ENCODE assay signal across 24 cellular contexts in genomic region chr6:16623733-16624132, GRCh38.
DNase-seq lines count a peak whose midpoint lies in the region; ATAC-seq and TF ChIP-seq lines count a peak whose summit lies in the region.
"Had no signal": no experiment of that assay in that cellular context is flagged by ENCODE, and none has a peak within 500 bp of the region (broad histone marks: within the 10 kb centered on the region; RNA-seq: fewer than 3 reads in every experiment).

No MANE protein-coding gene starts in this region.

- no peak overlapping the region for H4K91ac ChIP-seq in H9 (ENCODE audit: insufficient read length, low read depth, low read length)

- peaks cover 4% of the 10 kb centered on the region for H3K9me3 Mint-ChIP-seq in activated T-helper 1 cell treated with anti-CD3 and anti-CD28 coated beads, Interleukin-12 subunit alpha, Interleukin-12 subunit beta, Interleukin-2, Interleukin-4 antibody, amounts not matched to agents 30 ng/mL and 10 ng/mL and 1 ng/mL, durations not matched to agents 14 hours and 24 hours and 36 hours
- peaks cover 3% of the 10 kb centered on the region for H3K9me3 Mint-ChIP-seq in memory B cell
- H3K9me3 Mint-ChIP-seq in H9: 0 out of 5 replicates have a peak, but pooled peaks cover 0 to 2% of the 10 kb centered on the region in 2 experiments
- H3K9me3 Mint-ChIP-seq: neural progenitor cell had no signal

- no peak overlapping the region for H2BK15ac ChIP-seq in H9 (ENCODE audit: low read depth, low read length)

- no peak overlapping the region for H2AK5ac ChIP-seq in H9 (ENCODE audit: insufficient read length, low read length)

- no peak overlapping the region for H3K4me3 Mint-ChIP-seq in activated T-helper 1 cell treated with anti-CD3 and anti-CD28 coated beads, Interleukin-12 subunit alpha, Interleukin-12 subunit beta, Interleukin-2, Interleukin-4 antibody, amounts not matched to agents 30 ng/mL and 10 ng/mL and 1 ng/mL, durations not matched to agents 14 hours and 24 hours and 36 hours
- H3K4me3 Mint-ChIP-seq in memory B cell (no peak overlapping the region), H9 (no peak overlapping the region)
- H3K4me3 Mint-ChIP-seq: activated naive CD4-positive, alpha-beta T cell treated with anti-CD3 and anti-CD28 coated beads, Interleukin-2, amount 10 ng/mL, durations not matched to agents 7 days and 5 days; B cell; neural progenitor cell had no signal

- POLR2A ChIA-PET in HEK293T (lab: Yijun Ruan, JAX): no interaction called here

- H4K5ac ChIP-seq in H9 (ENCODE audit: insufficient read length, low read depth, low read length): no peak overlapping the region

- H2BK20ac ChIP-seq in H9 (ENCODE audit: low read depth, low read length, poor library complexity, severe bottlenecking): no peak overlapping the region

- H3K79me2 ChIP-seq in H9 (ENCODE audit: insufficient read depth, low read length): no peaks in the 10 kb centered on the region

- H2BK5ac ChIP-seq in H9 (ENCODE audit: insufficient read length, low read length): no peak overlapping the region

- no peak overlapping the region for H3T11ph ChIP-seq in H9 (ENCODE audit: low read length)

- H2AFZ ChIP-seq in H9 (ENCODE audit: low read length): no peak overlapping the region
- H2AFZ ChIP-seq: neural progenitor cell had no signal

- TF ChIP-seq CTCF in H9 (conservative IDR thresholded peaks at IDR 0.05): no peak

- DNase-seq in activated CD4-positive, CD25-positive, alpha-beta regulatory T cell treated with anti-CD3 and anti-CD28 coated beads, Interleukin-2, amount 50 U/mL, for 72 hours: no peak
- DNase-seq in ELR (ENCODE audit: low read depth): peak; percentile 35
- no peak for DNase-seq in activated T-helper 1 cell treated with anti-CD3 and anti-CD28 coated beads, Interleukin-12 subunit alpha, Interleukin-12 subunit beta, Interleukin-2, Interleukin-4 antibody, amounts not matched to agents 30 ng/mL and 10 ng/mL and 1 ng/mL, durations not matched to agents 14 hours and 24 hours and 36 hours (ENCODE audit: low spot score)
- DNase-seq in memory B cell (ENCODE audit: low spot score in 2 of 2): no peak
- no peak for DNase-seq in H9
- no peak for DNase-seq in effector CD8-positive, alpha-beta T cell (lab: John Stamatoyannopoulos, UW)
- no peak for DNase-seq in HEK293T (ENCODE audit: extremely low spot score)
- DNase-seq: 8988T; activated naive CD4-positive, alpha-beta T cell treated with anti-CD3 and anti-CD28 coated beads, Interleukin-2, amount 10 ng/mL, durations not matched to agents 7 days and 5 days; DMS79; head of caudate nucleus; Kasumi-1; NCI-H1048; NCI-H1694 treated with DMSO at 0.1 percent for 48 hours; NCI-H526; posterior cingulate gyrus; RPMI8226; stimulated activated CD4-positive, alpha-beta T cell treated with anti-CD3 and anti-CD28 coated beads, Interleukin-15, amount 100 ng/mL, for 24 hours; trophoblast cell had no signal

- no peaks in the 10 kb centered on the region for H3K27me3 Mint-ChIP-seq in activated T-helper 1 cell treated with anti-CD3 and anti-CD28 coated beads, Interleukin-12 subunit alpha, Interleukin-12 subunit beta, Interleukin-2, Interleukin-4 antibody, amounts not matched to agents 30 ng/mL and 10 ng/mL and 1 ng/mL, durations not matched to agents 14 hours and 24 hours and 36 hours (ENCODE audit: insufficient read depth)
- H3K27me3 Mint-ChIP-seq in memory B cell (no peaks in the 10 kb centered on the region), H9 (ENCODE audit: low read depth) (no peaks in the 10 kb centered on the region; the same call in 1 of the 2 replicates)
- H3K27me3 Mint-ChIP-seq: activated naive CD4-positive, alpha-beta T cell treated with anti-CD3 and anti-CD28 coated beads, Interleukin-2, amount 10 ng/mL, durations not matched to agents 7 days and 5 days; B cell had no signal

- H3K27me3 ChIP-seq in H9 (ENCODE audit: insufficient read depth, low read length): no peaks in the 10 kb centered on the region
- H3K27me3 ChIP-seq: cardiac muscle cell, neural progenitor cell had no signal

- no CpG with 5 or more reads among the region's 4 CpGs for WGBS in H9 (ENCODE audit: extremely low coverage, insufficient read length, low lambda C conversion rate)

- no peak overlapping the region for H2BK120ac ChIP-seq in H9 (ENCODE audit: low read depth, low read length, poor library complexity, severe bottlenecking)

- H4K8ac ChIP-seq in H9 (replicated peaks; ENCODE audit: insufficient read length, low read depth, low read length): no peak overlapping the region

- no peak overlapping the region for H3K18ac ChIP-seq in H9 (ENCODE audit: insufficient read length, low read depth, low read length)

- no peak overlapping the region for H3K14ac ChIP-seq in H9 (ENCODE audit: insufficient read depth, low read length)

- no peaks in the 10 kb centered on the region for H3K4me1 ChIP-seq in H9 (ENCODE audit: insufficient read depth, low read length)
- H3K4me1 ChIP-seq: neural progenitor cell had no signal

- H2BK12ac ChIP-seq in H9 (ENCODE audit: insufficient read length, low read depth, low read length): no peak overlapping the region

- peaks cover 54% of the 10 kb centered on the region for H3K4me1 Mint-ChIP-seq in activated T-helper 1 cell treated with anti-CD3 and anti-CD28 coated beads, Interleukin-12 subunit alpha, Interleukin-12 subunit beta, Interleukin-2, Interleukin-4 antibody, amounts not matched to agents 30 ng/mL and 10 ng/mL and 1 ng/mL, durations not matched to agents 14 hours and 24 hours and 36 hours (ENCODE audit: low read depth)
- peaks cover 11% of the 10 kb centered on the region for H3K4me1 Mint-ChIP-seq in memory B cell
- H3K4me1 Mint-ChIP-seq in H9: no peaks in the 10 kb centered on the region
- H3K4me1 Mint-ChIP-seq: neural progenitor cell had no signal

- H3K27ac ChIP-seq in H9 (ENCODE audit: insufficient read length, low read depth, low read length): no peak overlapping the region
- H3K27ac ChIP-seq: cardiac muscle cell, neural progenitor cell had no signal

- no peaks in the 10 kb centered on the region for H3K23me2 ChIP-seq in H9 (ENCODE audit: insufficient read length, low read depth, low read length, poor library complexity, severe bottlenecking)

- CTCF ChIA-PET in HEK293T (lab: Yijun Ruan, JAX): no interaction called here

- H3K36me3 Mint-ChIP-seq in activated T-helper 1 cell treated with anti-CD3 and anti-CD28 coated beads, Interleukin-12 subunit alpha, Interleukin-12 subunit beta, Interleukin-2, Interleukin-4 antibody, amounts not matched to agents 30 ng/mL and 10 ng/mL and 1 ng/mL, durations not matched to agents 14 hours and 24 hours and 36 hours (ENCODE audit: low read depth): peaks cover 30% of the 10 kb centered on the region
- peaks cover 4% of the 10 kb centered on the region for H3K36me3 Mint-ChIP-seq in memory B cell
- H3K36me3 Mint-ChIP-seq in H9 (ENCODE audit: insufficient read depth in 1 of 3, low read depth in 3 of 3): no peaks in the 10 kb centered on the region; a peak in 1 of 7 replicates
- H3K36me3 Mint-ChIP-seq: neural progenitor cell had no signal

- no peaks in the 10 kb centered on the region for H3K79me1 ChIP-seq in H9 (ENCODE audit: insufficient read depth, low read depth, low read length, poor library complexity, severe bottlenecking)

- H4K20me1 ChIP-seq in H9 (ENCODE audit: control insufficient read depth, insufficient read depth, insufficient read length): no peaks in the 10 kb centered on the region

- H3K4me2 ChIP-seq in H9 (ENCODE audit: insufficient read depth, insufficient read length, low read length): no peak overlapping the region
- H3K4me2 ChIP-seq: neural progenitor cell had no signal

- H3K27ac Mint-ChIP-seq in activated T-helper 1 cell treated with anti-CD3 and anti-CD28 coated beads, Interleukin-12 subunit alpha, Interleukin-12 subunit beta, Interleukin-2, Interleukin-4 antibody, amounts not matched to agents 30 ng/mL and 10 ng/mL and 1 ng/mL, durations not matched to agents 14 hours and 24 hours and 36 hours: peak overlapping the region; percentile 5
- H3K27ac Mint-ChIP-seq in memory B cell: peak overlapping the region; percentile 51
- H3K27ac Mint-ChIP-seq in H9: no peak overlapping the region
- H3K27ac Mint-ChIP-seq: activated naive CD4-positive, alpha-beta T cell treated with anti-CD3 and anti-CD28 coated beads, Interleukin-2, amount 10 ng/mL, durations not matched to agents 7 days and 5 days; B cell; neural progenitor cell had no signal

- peak; percentile 83 to 88 for ATAC-seq in activated CD4-positive, CD25-positive, alpha-beta regulatory T cell treated with anti-CD3 and anti-CD28 coated beads, Interleukin-2, amount 50 U/mL, for 24 hours
- ATAC-seq in memory B cell (ENCODE audit: low read depth): no peak
- ATAC-seq: sciatic nerve had no signal

- intact Hi-C loops in activated T-helper 1 cell treated with anti-CD3 and anti-CD28 coated beads, Interleukin-12 subunit alpha, Interleukin-12 subunit beta, Interleukin-2, Interleukin-4 antibody, amounts not matched to agents 30 ng/mL and 10 ng/mL and 1 ng/mL, durations not matched to agents 14 hours and 24 hours and 36 hours (cut with micrococcal nuclease): no loop called here

- no peak overlapping the region for H3K9ac ChIP-seq in H9 (ENCODE audit: extremely low read depth, insufficient read length, low read length)
- H3K9ac ChIP-seq: neural progenitor cell had no signal

- no peak overlapping the region for H3K56ac ChIP-seq in H9 (ENCODE audit: insufficient read length, low read depth, low read length)

- H3K23ac ChIP-seq in H9 (ENCODE audit: insufficient read length, low read depth, low read length): no peak overlapping the region

- H3K9me3 ChIP-seq in H9 (ENCODE audit: control insufficient read depth, low read depth, low read length): no peaks in the 10 kb centered on the region

- H3K4ac ChIP-seq in H9 (ENCODE audit: low read depth, low read length): no peak overlapping the region

TF ChIP-seq in HEK293T, 16 proteins besides CTCF, POLR2A, EP300 and RAD21:
- no peak for TF ChIP-seq LEF1 (IDR thresholded peaks at IDR 0.05; ENCODE audit: borderline replicate concordance)

Comparison
In these comparisons a context has a peak if more than half of its experiments do, and no peak if none do; other contexts are left out.
1. H3K27ac Mint-ChIP-seq: peak in activated T-helper 1 cell treated with anti-CD3 and anti-CD28 coated beads, Interleukin-12 subunit alpha, Interleukin-12 subunit beta, Interleukin-2, Interleukin-4 antibody, amounts not matched to agents 30 ng/mL and 10 ng/mL and 1 ng/mL, durations not matched to agents 14 hours and 24 hours and 36 hours (single experiment) and memory B cell (single experiment); none in H9 (0 of 3).